15 cellular contexts compared by ENCODE assay signal in genomic region chr13:47033216-47033615, GRCh38.
DNase-seq lines count a peak whose midpoint lies in the region; ATAC-seq and TF ChIP-seq lines count a peak whose summit lies in the region.
"Had no signal": no experiment of that assay in that cellular context is flagged by ENCODE, and none has a peak within 500 bp of the region (broad histone marks: within the 10 kb centered on the region; RNA-seq: fewer than 3 reads in every experiment).

No MANE protein-coding gene starts in this region.

- no peaks in the 10 kb centered on the region for H3K36me3 Mint-ChIP-seq in T-helper 17 cell (ENCODE audit: low read depth)
- H3K36me3 Mint-ChIP-seq: neural progenitor cell had no signal

- H3K4me1 ChIP-seq in testis, result no peaks in the 10 kb centered on the region
- H3K4me1 ChIP-seq: left lung, upper lobe of left lung had no signal

- no peak overlapping the region for H3K27ac Mint-ChIP-seq in T-helper 17 cell
- H3K27ac Mint-ChIP-seq: neural progenitor cell had no signal

- WGBS in testis, 2 donors, result 46 to 52% methylated on average over 2 of the region's 2 CpGs

- no peaks in the 10 kb centered on the region for H3K27me3 ChIP-seq in testis
- H3K27me3 ChIP-seq: left lung, neural progenitor cell, upper lobe of left lung had no signal

- H3K4me3 ChIP-seq in astrocyte of the cerebellum (ENCODE audit: low read depth, low read length), result peak overlapping the region; percentile 25
- H3K4me3 ChIP-seq in testis, result no peak overlapping the region
- H3K4me3 ChIP-seq: coronary artery, left lung, neural progenitor cell, upper lobe of left lung had no signal

- intact Hi-C loops in testis (cut with DNase I; ENCODE audit: low total_unique reads), result no loop called here

- TF ChIP-seq CTCF in astrocyte of the cerebellum (IDR thresholded peaks at IDR 0.05; ENCODE audit: low read depth, low read length, missing control alignments) (no peak), testis (IDR thresholded peaks at IDR 0.05) (no peak)

- no peaks in the 10 kb centered on the region for H3K4me1 Mint-ChIP-seq in T-helper 17 cell
- H3K4me1 Mint-ChIP-seq: neural progenitor cell had no signal

- no peak overlapping the region for H3K4me3 Mint-ChIP-seq in T-helper 17 cell
- H3K4me3 Mint-ChIP-seq: neural progenitor cell had no signal

- H3K36me3 ChIP-seq in testis (ENCODE audit: low read depth, missing control alignments), result no peaks in the 10 kb centered on the region
- H3K36me3 ChIP-seq: left lung, neural progenitor cell, upper lobe of left lung had no signal

- peaks cover 20% of the 10 kb centered on the region for H3K27me3 Mint-ChIP-seq in T-helper 17 cell

- in situ Hi-C loops in astrocyte of the cerebellum (cut with HindIII; ENCODE audit: low sequenced_read_pairs), result no loop called here

- no peaks in the 10 kb centered on the region for H3K9me3 ChIP-seq in testis
- H3K9me3 ChIP-seq in T-helper 17 cell (ENCODE audit: control insufficient read depth, low read length, poor library complexity, severe bottlenecking), result no peaks in the 10 kb centered on the region
- H3K9me3 ChIP-seq: left lung, upper lobe of left lung had no signal

- ATAC-seq in T-helper 17 cell, result no peak
- ATAC-seq: left lung had no signal

- H3K27ac ChIP-seq in testis, result no peak overlapping the region
- H3K27ac ChIP-seq: coronary artery, left lung, neural progenitor cell, upper lobe of left lung had no signal

- peak; percentile 42 for DNase-seq in A172 (ENCODE audit: low spot score)
- DNase-seq in HT1080 (ENCODE audit: low read depth), result peak; percentile 67
- DNase-seq in astrocyte of the cerebellum (ENCODE audit: low read depth), result peak; percentile 23
- peak; percentile 40 for DNase-seq in glomerular visceral epithelial cell (ENCODE audit: extremely low spot score)
- DNase-seq in testis, result no peak
- no peak for DNase-seq in amniotic stem cell (lab: John Stamatoyannopoulos, UW)
- DNase-seq in ureter (ENCODE audit: low spot score), result no peak
- no peak for DNase-seq in T-helper 17 cell
- DNase-seq: 8988T, glutamatergic neuron, left lung, NCI-H187, upper lobe of left lung had no signal

- TF ChIP-seq POLR2A in testis (IDR thresholded peaks at IDR 0.05), result no peak

Comparison
In these comparisons a context has a peak if more than half of its experiments do, and no peak if none do; other contexts are left out.
1. DNase-seq: peak in A172 (single experiment), HT1080 (single experiment), astrocyte of the cerebellum (single experiment) and glomerular visceral epithelial cell (single experiment); none in testis (single experiment), amniotic stem cell (single experiment), ureter (single experiment) and T-helper 17 cell (0 of 3).